8 cellular contexts compared by ENCODE assay signal in the genomic region with DNA sequence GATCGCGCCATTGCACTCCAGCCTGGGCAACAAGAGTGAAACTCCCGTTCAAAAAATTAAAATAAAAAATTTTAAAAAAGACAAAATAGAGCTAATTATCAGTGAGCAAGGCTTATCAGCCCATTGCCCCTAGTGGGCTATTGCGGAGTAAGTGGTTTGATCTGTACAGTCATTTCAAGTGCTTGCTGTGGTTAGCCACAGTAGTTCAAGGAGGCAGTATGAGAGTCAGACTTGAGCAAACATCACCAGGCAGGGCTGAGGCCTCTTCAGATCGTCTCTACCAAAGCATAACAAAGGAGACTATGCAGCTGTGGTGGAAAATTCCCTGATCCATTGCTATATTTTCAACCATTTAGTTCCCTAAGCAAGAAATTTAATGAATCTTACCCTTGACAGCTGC. TPM values are rescaled to one million over a fixed set of nuclear protein-coding genes. Genes with fewer than 3 reads are reported as not detected.
DNase-seq lines count a peak whose midpoint lies in the region; ATAC-seq and TF ChIP-seq lines count a peak whose summit lies in the region.

No MANE protein-coding gene starts in this region.

- H4K20me1 ChIP-seq in PC-3 (ENCODE audit: low read length): no peaks in the 10 kb centered on the region

- peaks cover 8% of the 10 kb centered on the region for H3K27me3 ChIP-seq in CD4-positive, alpha-beta memory T cell (ENCODE audit: insufficient read depth, low read length)
- H3K27me3 ChIP-seq in PC-3 (ENCODE audit: low read length): no peaks in the 10 kb centered on the region

- H3K4me1 Mint-ChIP-seq in CD4-positive, alpha-beta memory T cell: peaks cover 22 to 43% (median 33%) of the 10 kb centered on the region in 4 donors
- H3K4me1 Mint-ChIP-seq in type B pancreatic cell (ENCODE audit: unreplicated experiment): peaks cover 13% of the 10 kb centered on the region

- H3F3A ChIP-seq in PC-3 (ENCODE audit: low read length, unreplicated experiment): no peaks in the 10 kb centered on the region

- no peak overlapping the region for H3K27ac ChIP-seq in CD4-positive, alpha-beta memory T cell (ENCODE audit: low read depth, low read length)
- H3K27ac ChIP-seq in PC-3 (ENCODE audit: low read length): 0 out of 2 replicates have a peak overlapping the region, but pooled peaks have one; percentile 17

- peak overlapping the region; percentile 68 for H3K4me2 ChIP-seq in PC-3 (ENCODE audit: low read length)

- intact Hi-C loops in CD4-positive, alpha-beta memory T cell (cut with micrococcal nuclease): no loop called here
- intact Hi-C loops in PC-3 (cut with micrococcal nuclease): no loop called here

- H3K9me2 ChIP-seq in PC-3 (replicated peaks; ENCODE audit: low read length): no peaks in the 10 kb centered on the region

- ATAC-seq in GM19025 (IDR thresholded peaks at IDR 0.05; ENCODE audit: low read depth, unreplicated experiment): peak; percentile 83
- peak; percentile 88 for ATAC-seq in HG03066 (IDR thresholded peaks at IDR 0.05; ENCODE audit: low read depth, unreplicated experiment)
- ATAC-seq in PC-3: peak; percentile 35

- no peaks in the 10 kb centered on the region for H3K9me3 Mint-ChIP-seq in CD4-positive, alpha-beta memory T cell
- no peaks in the 10 kb centered on the region for H3K9me3 Mint-ChIP-seq in type B pancreatic cell

- peak overlapping the region in 6 of 7 donors; percentile 57 to 74 (median 71) for H3K27ac Mint-ChIP-seq in CD4-positive, alpha-beta memory T cell
- H3K27ac Mint-ChIP-seq in type B pancreatic cell: no peak overlapping the region

- H3K9ac ChIP-seq in PC-3 (ENCODE audit: low read length): no peak overlapping the region

- H3K4me3 Mint-ChIP-seq in CD4-positive, alpha-beta memory T cell: peak overlapping the region in 3 of 8 donors; percentile 17 to 41 (median 27)
- H3K4me3 Mint-ChIP-seq in type B pancreatic cell: peak overlapping the region; percentile 25

- no peaks in the 10 kb centered on the region for H3K9me3 ChIP-seq in CD4-positive, alpha-beta memory T cell (ENCODE audit: control insufficient read depth in 1 of 2, low read length in 2 of 2)
- no peaks in the 10 kb centered on the region for H3K9me3 ChIP-seq in PC-3 (ENCODE audit: low read length)

- POLR2A ChIA-PET in CD4-positive, alpha-beta memory T cell (lab: Charles Lee; ENCODE audit: partially characterized antibody): interaction anchor here (1.2 to 5.4 kb wide), 4 partner anchors 7 to 538 kb away, joined by 3 to 39 read pairs (median 4); a partner anchor contains a TSS
- POLR2A ChIA-PET in PC-3 (lab: Charles Lee; ENCODE audit: unreplicated experiment): interaction anchor here (0.6 kb wide), 2 partner anchors 135 to 538 kb away, joined by 4 read pairs; no protein-coding TSS in a partner anchor

- peaks cover 47% of the 10 kb centered on the region for H3K79me2 ChIP-seq in PC-3 (ENCODE audit: low read length)

- peaks cover 0 to 8% of the 10 kb centered on the region in 2 donors for H3K36me3 Mint-ChIP-seq in CD4-positive, alpha-beta memory T cell
- H3K36me3 Mint-ChIP-seq in type B pancreatic cell: peaks cover 10% of the 10 kb centered on the region

- TF ChIP-seq CTCF in PC-3 (conservative IDR thresholded peaks at IDR 0.05; ENCODE audit: low read depth, low read length) (peak; percentile 29; the same call in 1 of the 2 replicates), choroid plexus epithelial cell (conservative IDR thresholded peaks at IDR 0.05; ENCODE audit: low read depth, low read length) (peak; percentile 54), type B pancreatic cell (conservative IDR thresholded peaks at IDR 0.05) (peak; percentile 50)

- H3K27me3 Mint-ChIP-seq in CD4-positive, alpha-beta memory T cell: peaks cover 8 to 17% of the 10 kb centered on the region in 2 donors
- H3K27me3 Mint-ChIP-seq in type B pancreatic cell: peaks cover 30% of the 10 kb centered on the region

- peaks cover 33% of the 10 kb centered on the region for H3K4me1 ChIP-seq in CD4-positive, alpha-beta memory T cell (ENCODE audit: insufficient read depth, low read length)
- peaks cover 33% of the 10 kb centered on the region for H3K4me1 ChIP-seq in PC-3 (ENCODE audit: insufficient read depth, low read length)

- H3K36me3 ChIP-seq in CD4-positive, alpha-beta memory T cell (ENCODE audit: insufficient read depth, low read length): no peaks in the 10 kb centered on the region
- H3K36me3 ChIP-seq in PC-3 (ENCODE audit: low read depth, low read length): no peaks in the 10 kb centered on the region

- CTCF ChIA-PET in CD4-positive, alpha-beta memory T cell (lab: Charles Lee; ENCODE audit: partially characterized antibody): interaction anchor here (1.9 to 6.1 kb wide), 2 partner anchors 8 to 91 kb away, joined by 7 to 44 read pairs; a partner anchor contains a TSS
- CTCF ChIA-PET in PC-3 (lab: Charles Lee): no interaction called here

- no peak overlapping the region for H2AFZ ChIP-seq in PC-3 (ENCODE audit: low read length)

- no peak overlapping the region for H3K4me3 ChIP-seq in CD4-positive, alpha-beta memory T cell (ENCODE audit: low read length in 2 of 2)
- no peak overlapping the region for H3K4me3 ChIP-seq in PC-3 (ENCODE audit: low read length)
- H3K4me3 ChIP-seq in choroid plexus epithelial cell (ENCODE audit: low read depth, low read length): no peak overlapping the region

- BruUV-seq in PC-3 (replicated peaks; lab: Mats Ljungman, UMichigan): no TSS peak

- DNase-seq in CD4-positive, alpha-beta memory T cell: peak; percentile 59 to 82 (median 67)
- DNase-seq in PC-3 (peak; percentile 84), choroid plexus epithelial cell (ENCODE audit: low read depth) (peak; percentile 98), type B pancreatic cell (ENCODE audit: extremely low spot score, unreplicated experiment) (no peak), cerebellum (ENCODE audit: low spot score) (no peak)
- DNase-seq in NK-92 treated with Interleukin-12 subunit alpha and Interleukin-12 subunit beta, amount 100 ng/mL, for 24 hours (lab: John Stamatoyannopoulos, UW): no peak

RNA-seq across cellular contexts. Expression of a gene that starts 4.3 kb away (rescaled TPM):
- total RNA-seq in CD4-positive, alpha-beta memory T cell: 10 to 100 TPM; 13.8 to 15.4 TPM
- polyA plus RNA-seq in CD4-positive, alpha-beta memory T cell: 1 to 10 TPM in 1 of 2 donors, under 1 TPM in 1; 0.50 to 6.7 TPM
- total RNA-seq in PC-3 (2014; rRNA removed): 30.3 and 31.3 TPM in 2 replicates
- 30.4 and 39.5 TPM in 2 replicates for total RNA-seq in type B pancreatic cell (ENCODE audit: low replicate concordance)
- 129 TPM for total RNA-seq in cerebellum

RNA-seq across cellular contexts. Expression of a gene that starts 6.5 kb away (rescaled TPM):
- total RNA-seq in CD4-positive, alpha-beta memory T cell: under 1 TPM; 0.49 to 0.53 TPM
- under 1 TPM in 1 of 2 donors, not detected in 1; 0.31 TPM for polyA plus RNA-seq in CD4-positive, alpha-beta memory T cell
- total RNA-seq in PC-3 (2014; rRNA removed) (68.0 and 82.5 TPM in 2 replicates), type B pancreatic cell (ENCODE audit: low replicate concordance) (28.8 and 67.2 TPM in 2 replicates), cerebellum (6.1 TPM)

Comparison
In these comparisons a context has a peak if more than half of its experiments do, and no peak if none do; other contexts are left out.
1. DNase-seq: peak in CD4-positive, alpha-beta memory T cell (5 of 5), PC-3 (single experiment) and choroid plexus epithelial cell (single experiment); none in type B pancreatic cell (single experiment), NK-92 treated with Interleukin-12 subunit alpha and Interleukin-12 subunit beta, amount 100 ng/mL, for 24 hours (single experiment) and cerebellum (single experiment).
2. ATAC-seq: peak in every context shown above with its lines; median percentile 88 in HG03066; 83 in GM19025; 35 in PC-3.
3. Peak in every context shown above with its lines, with median percentiles within 50 percentile points of each other: CTCF ChIP-seq.